9 cellular contexts compared by ENCODE assay signal in the genomic region with DNA sequence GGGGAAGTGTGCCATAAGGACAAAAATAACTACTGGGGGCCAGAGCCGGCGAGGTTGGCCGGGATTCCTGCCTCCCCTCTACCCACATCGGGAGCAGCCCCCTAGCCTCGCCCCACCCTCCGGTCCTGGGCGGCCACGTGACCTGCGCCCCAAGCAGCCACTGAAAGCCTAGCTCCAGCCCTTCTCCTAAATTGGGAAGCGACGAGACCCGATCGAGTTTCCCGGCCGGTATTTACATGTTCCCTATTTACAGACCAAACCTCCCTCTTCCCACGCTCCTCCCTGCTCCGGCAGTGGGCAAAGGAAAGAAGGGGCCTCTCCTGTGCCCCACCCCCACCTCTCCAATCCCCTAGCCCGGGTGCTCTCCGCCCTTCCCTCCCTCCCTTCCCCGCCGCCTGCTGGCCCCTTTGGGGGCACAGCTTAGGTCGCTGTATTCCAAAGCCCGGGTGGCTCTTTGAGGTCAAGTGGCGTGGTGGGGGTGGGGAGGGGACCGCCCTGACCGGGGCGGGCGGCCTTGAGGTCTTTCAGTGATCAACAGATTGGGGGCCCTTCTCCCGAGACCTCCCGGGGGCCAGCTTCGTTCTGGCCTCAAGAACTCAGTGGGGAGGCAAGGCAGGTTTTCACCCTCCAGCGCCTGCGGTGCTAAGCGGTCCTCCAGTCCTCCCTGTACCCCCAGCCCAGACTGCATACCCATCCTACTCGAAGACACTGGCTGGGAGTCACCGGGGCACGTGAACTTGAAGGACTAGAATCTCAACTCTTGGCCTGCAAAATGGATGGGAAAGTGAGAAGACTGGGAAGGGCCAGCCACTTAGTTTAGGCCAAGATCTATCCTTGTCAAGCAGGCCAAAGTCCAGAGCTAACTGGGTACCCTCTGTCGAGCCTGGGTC. TPM values are rescaled to one million over a fixed set of nuclear protein-coding genes. Genes with fewer than 3 reads are reported as not detected.
A peak's percentile ranks its signal among the peaks of the same experiment; 100 is the strongest.
DNase-seq lines count a peak whose midpoint lies in the region; ATAC-seq and TF ChIP-seq lines count a peak whose summit lies in the region.
"Had no signal": no experiment of that assay in that cellular context is flagged by ENCODE, and none has a peak within 500 bp of the region (broad histone marks: within the 10 kb centered on the region; RNA-seq: fewer than 3 reads in every experiment).

No MANE protein-coding gene starts in this region.

- H2AFZ ChIP-seq in OCI-LY3 (ENCODE audit: low read depth, low read length): peak overlapping the region; percentile 73; the same call in 1 of the 2 replicates

- DNase-seq in midbrain (lab: John Stamatoyannopoulos, UW) (peak; percentile 31), T-cell (no peak), GF-D8 (lab: John Stamatoyannopoulos, UW) (no peak), UCSD-AML1 (lab: John Stamatoyannopoulos, UW; ENCODE audit: unreplicated experiment) (no peak), NCI-H187 (lab: John Stamatoyannopoulos, UW) (no peak)
- DNase-seq: effector memory CD8-positive, alpha-beta T cell had no signal

- H3K4me3 Mint-ChIP-seq in T-cell: peak overlapping the region in 1 of 3 donors; percentile 64
- H3K4me3 Mint-ChIP-seq: effector memory CD8-positive, alpha-beta T cell had no signal

- no peak for ATAC-seq in T-cell (replicated peaks in 1 of 4)
- ATAC-seq: effector memory CD8-positive, alpha-beta T cell had no signal

- H3K27me3 ChIP-seq in OCI-LY3 (ENCODE audit: low read depth, low read length): peaks cover 53% of the 10 kb centered on the region
- no peaks in the 10 kb centered on the region for H3K27me3 ChIP-seq in esophagus (ENCODE audit: control insufficient read depth in 1 of 2, insufficient read depth in 2 of 2, low read length in 2 of 2)
- no peaks in the 10 kb centered on the region for H3K27me3 ChIP-seq in thymus (ENCODE audit: control insufficient read depth, insufficient read depth)

- no peak overlapping the region for H3K27ac ChIP-seq in OCI-LY3 (ENCODE audit: low read length)
- H3K27ac ChIP-seq in esophagus (ENCODE audit: low read depth in 2 of 2, low read length in 1 of 2): peak overlapping the region; percentile 52 to 75
- peak overlapping the region; percentile 48 for H3K27ac ChIP-seq in thymus (ENCODE audit: low read depth)

- H4K20me1 ChIP-seq in OCI-LY3 (ENCODE audit: insufficient read depth, low read length): no peaks in the 10 kb centered on the region

- no peak for TF ChIP-seq CTCF in OCI-LY3 (IDR thresholded peaks at IDR 0.05; ENCODE audit: low read depth, low read length)

- H3K4me3 ChIP-seq in OCI-LY3 (ENCODE audit: low read length) (peak overlapping the region; percentile 73), esophagus (ENCODE audit: low read depth in 1 of 2, low read length in 2 of 2) (peak overlapping the region in 1 of 2 donors; percentile 9), thymus (ENCODE audit: low read length) (peak overlapping the region; percentile 44)

- H3K4me2 ChIP-seq in OCI-LY3 (ENCODE audit: low read length): peak overlapping the region; percentile 74

- H3K9ac ChIP-seq in OCI-LY3 (ENCODE audit: low read length): peak overlapping the region; percentile 32; the same call in 1 of the 2 replicates

- 29 to 33% methylated on average over 38 of the region's 38 CpGs for WGBS in esophagus, 2 donors
- WGBS in thymus: 34% methylated on average over 38 of the region's 38 CpGs

- no peaks in the 10 kb centered on the region for H3K36me3 Mint-ChIP-seq in T-cell

- peaks cover 18 to 32% (median 20%) of the 10 kb centered on the region in 3 donors for H3K4me1 Mint-ChIP-seq in T-cell

- POLR2A ChIA-PET in T-cell (lab: Charles Lee): interaction anchor here in 1 of 2 donors (0.6 kb wide), 1 partner anchor 12 kb away, joined by 4 read pairs; no protein-coding TSS in a partner anchor

- H3K9me3 ChIP-seq in OCI-LY3 (ENCODE audit: insufficient read depth, low read length) (no peaks in the 10 kb centered on the region), esophagus (ENCODE audit: control insufficient read depth in 2 of 2, insufficient read depth in 1 of 2, low read depth in 1 of 2, low read length in 1 of 2) (no peaks in the 10 kb centered on the region), thymus (ENCODE audit: control insufficient read depth) (no peaks in the 10 kb centered on the region)

- H3K36me3 ChIP-seq in OCI-LY3 (replicated peaks; ENCODE audit: low read depth, low read length): no peaks in the 10 kb centered on the region
- no peaks in the 10 kb centered on the region for H3K36me3 ChIP-seq in esophagus (ENCODE audit: control insufficient read depth in 2 of 2, insufficient read depth in 2 of 2, low read length in 1 of 2)
- no peaks in the 10 kb centered on the region for H3K36me3 ChIP-seq in thymus (ENCODE audit: control insufficient read depth, insufficient read depth)

- H3K27me3 Mint-ChIP-seq in T-cell: peaks cover 19 to 22% of the 10 kb centered on the region in 2 donors

- no peak overlapping the region for H3K27ac Mint-ChIP-seq in T-cell

- H3K79me2 ChIP-seq in OCI-LY3 (ENCODE audit: low read length): no peaks in the 10 kb centered on the region

- peaks cover 0 to 3% (median 0%) of the 10 kb centered on the region in 3 donors for H3K9me3 Mint-ChIP-seq in T-cell
- H3K9me3 Mint-ChIP-seq: effector memory CD8-positive, alpha-beta T cell had no signal

- CTCF ChIA-PET in T-cell (lab: Charles Lee): interaction anchor here in 1 of 2 donors (0.6 kb wide), 1 partner anchor 42 kb away, joined by 6 read pairs; no protein-coding TSS in a partner anchor

- peaks cover 19% of the 10 kb centered on the region for H3K4me1 ChIP-seq in OCI-LY3 (ENCODE audit: low read length)
- H3K4me1 ChIP-seq in esophagus (ENCODE audit: control insufficient read depth in 2 of 2, insufficient read depth in 2 of 2, low read length in 1 of 2): peaks cover 0 to 6% of the 10 kb centered on the region in 2 donors
- H3K4me1 ChIP-seq in thymus (ENCODE audit: control insufficient read depth, insufficient read depth, low read length): peaks cover 19% of the 10 kb centered on the region

RNA-seq across cellular contexts. Expression of gene CTDSP2, which starts 6.3 kb away (rescaled TPM):
- polyA plus RNA-seq in esophagus (10 to 100 TPM; 22.4 to 34.7 TPM), thymus (50.4 TPM)
- total RNA-seq in T-cell: 100 to 1,000 TPM; 132 to 246 (median 234) TPM

RNA-seq across cellular contexts. Expression of gene AVIL, which starts 34.3 kb away (rescaled TPM):
- 1 to 10 TPM; 2.1 to 4.4 TPM for polyA plus RNA-seq in esophagus
- polyA plus RNA-seq in thymus: 17.0 TPM
- 10 to 100 TPM in 1 of 5 donors, 1 to 10 TPM in 4; 2.2 to 12.3 (median 8.9) TPM for total RNA-seq in T-cell
